In genomic region chr3:160378331-160379109, GRCh38 we compare ENCODE assay signal across 17 cellular contexts. TPM values are rescaled to one million over a fixed set of nuclear protein-coding genes. Genes with fewer than 3 reads are reported as not detected.
DNase-seq lines count a peak whose midpoint lies in the region; ATAC-seq and TF ChIP-seq lines count a peak whose summit lies in the region.
"Had no signal": no experiment of that assay in that cellular context is flagged by ENCODE, and none has a peak within 500 bp of the region (broad histone marks: within the 10 kb centered on the region; RNA-seq: fewer than 3 reads in every experiment).

No MANE protein-coding gene starts in this region.

- no peak overlapping the region for H3K4me3 ChIP-seq in KMS-11 (IDR thresholded peaks at IDR 0.05; ENCODE audit: insufficient read depth, low read depth, low read length)
- no peak overlapping the region for H3K4me3 ChIP-seq in cardiac fibroblast (replicated peaks in 1 of 2; ENCODE audit: low read depth in 2 of 2, low read length in 2 of 2)
- no peak overlapping the region for H3K4me3 ChIP-seq in hepatocyte
- H3K4me3 ChIP-seq: A549, PC-9, SJCRH30 had no signal

- H3K79me2 ChIP-seq in KMS-11 (ENCODE audit: insufficient read depth, low read depth) (no peaks in the 10 kb centered on the region), hepatocyte (peaks cover 3% of the 10 kb centered on the region)

- DNase-seq in ELR (ENCODE audit: low read depth), result peak; percentile 75
- peak; percentile 20 to 76 for DNase-seq in cardiac fibroblast (ENCODE audit: low read depth in 2 of 2)
- peak; percentile 9 for DNase-seq in hepatocyte (ENCODE audit: low spot score)
- no peak for DNase-seq in DMS153 (lab: John Stamatoyannopoulos, UW)
- no peak for DNase-seq in NCI-H2227 (lab: John Stamatoyannopoulos, UW; ENCODE audit: unreplicated experiment)
- DNase-seq: C1 segment of cervical spinal cord, H7, NCI-H1436, NCI-H2029, NCI-H2171, NCI-H748 treated with DMSO at 0.1 percent for 48 hours, PC-9, SJCRH30 had no signal

- no peaks in the 10 kb centered on the region for H3K9me3 ChIP-seq in hepatocyte (ENCODE audit: low read depth)
- H3K9me3 ChIP-seq: A549, SJCRH30 had no signal

- H3K4me2 ChIP-seq in KMS-11 (0 out of 2 replicates have a peak overlapping the region, but pooled peaks have one; percentile 0), hepatocyte (peak overlapping the region; percentile 6)
- H3K4me2 ChIP-seq: A549, PC-9 had no signal

- TF ChIP-seq CTCF in KMS-11 (conservative IDR thresholded peaks at IDR 0.05; ENCODE audit: low read depth, low read length), result no peak
- TF ChIP-seq CTCF in cardiac fibroblast (IDR thresholded peaks at IDR 0.05; ENCODE audit: low read depth, low read length), result no peak
- TF ChIP-seq CTCF in hepatocyte (IDR thresholded peaks at IDR 0.05; ENCODE audit: poor library complexity), result no peak

- no peaks in the 10 kb centered on the region for H3K9me2 ChIP-seq in hepatocyte (replicated peaks; ENCODE audit: insufficient read depth)

- H3K9ac ChIP-seq in KMS-11, result no peak overlapping the region

- ATAC-seq in HG03175 (IDR thresholded peaks at IDR 0.05; ENCODE audit: unreplicated experiment) (no peak), GM19397 (IDR thresholded peaks at IDR 0.05; ENCODE audit: unreplicated experiment) (no peak)
- ATAC-seq: A549 had no signal

- H2AFZ ChIP-seq in KMS-11 (ENCODE audit: low read depth) (no peak overlapping the region), hepatocyte (no peak overlapping the region)
- H2AFZ ChIP-seq: PC-9 had no signal

- H3K27ac ChIP-seq in KMS-11, result no peak overlapping the region
- peak overlapping the region; percentile 32 for H3K27ac ChIP-seq in hepatocyte
- H3K27ac ChIP-seq: A549, PC-9, SJCRH30 had no signal

- peaks cover 12% of the 10 kb centered on the region for H3K4me1 ChIP-seq in KMS-11 (ENCODE audit: low read depth, poor library complexity, severe bottlenecking)
- H3K4me1 ChIP-seq in hepatocyte (ENCODE audit: insufficient read depth), result peaks cover 6% of the 10 kb centered on the region
- H3K4me1 ChIP-seq: SJCRH30 had no signal

- WGBS in hepatocyte (ENCODE audit: low lambda C conversion rate, missing lambda C conversion rate), result 96% methylated on average over 1 of the region's 1 CpG

- H3K27me3 ChIP-seq in KMS-11 (ENCODE audit: insufficient read depth, low read depth) (no peaks in the 10 kb centered on the region), hepatocyte (no peaks in the 10 kb centered on the region)
- H3K27me3 ChIP-seq: SJCRH30 had no signal

- no peaks in the 10 kb centered on the region for H4K20me1 ChIP-seq in KMS-11 (ENCODE audit: insufficient read depth)
- no peaks in the 10 kb centered on the region for H4K20me1 ChIP-seq in hepatocyte (ENCODE audit: insufficient read depth, poor library complexity, severe bottlenecking)

- no peaks in the 10 kb centered on the region for H3K36me3 ChIP-seq in KMS-11 (ENCODE audit: insufficient read depth)
- no peaks in the 10 kb centered on the region for H3K36me3 ChIP-seq in hepatocyte (replicated peaks; ENCODE audit: insufficient read depth, low read depth)

RNA-seq across cellular contexts. Expression of gene IFT80, which starts 20.5 kb away (rescaled TPM):
- total RNA-seq in hepatocyte, result 43.3 and 48.2 TPM in 2 replicates
- 13.5 and 19.2 TPM in 2 replicates for polyA plus RNA-seq in hepatocyte

RNA-seq across cellular contexts. Expression of gene SMC4, which starts 20.9 kb away (rescaled TPM):
- total RNA-seq in hepatocyte, result 47.3 and 49.6 TPM in 2 replicates
- polyA plus RNA-seq in hepatocyte, result 55.4 and 59.7 TPM in 2 replicates

Comparison
In these comparisons a context has a peak if more than half of its experiments do, and no peak if none do; other contexts are left out.
1. DNase-seq: peak in ELR (single experiment), cardiac fibroblast (2 of 2) and hepatocyte (single experiment); none in DMS153 (single experiment) and NCI-H2227 (single experiment).